ENCODE assay signal across 31 cellular contexts in the genomic region with DNA sequence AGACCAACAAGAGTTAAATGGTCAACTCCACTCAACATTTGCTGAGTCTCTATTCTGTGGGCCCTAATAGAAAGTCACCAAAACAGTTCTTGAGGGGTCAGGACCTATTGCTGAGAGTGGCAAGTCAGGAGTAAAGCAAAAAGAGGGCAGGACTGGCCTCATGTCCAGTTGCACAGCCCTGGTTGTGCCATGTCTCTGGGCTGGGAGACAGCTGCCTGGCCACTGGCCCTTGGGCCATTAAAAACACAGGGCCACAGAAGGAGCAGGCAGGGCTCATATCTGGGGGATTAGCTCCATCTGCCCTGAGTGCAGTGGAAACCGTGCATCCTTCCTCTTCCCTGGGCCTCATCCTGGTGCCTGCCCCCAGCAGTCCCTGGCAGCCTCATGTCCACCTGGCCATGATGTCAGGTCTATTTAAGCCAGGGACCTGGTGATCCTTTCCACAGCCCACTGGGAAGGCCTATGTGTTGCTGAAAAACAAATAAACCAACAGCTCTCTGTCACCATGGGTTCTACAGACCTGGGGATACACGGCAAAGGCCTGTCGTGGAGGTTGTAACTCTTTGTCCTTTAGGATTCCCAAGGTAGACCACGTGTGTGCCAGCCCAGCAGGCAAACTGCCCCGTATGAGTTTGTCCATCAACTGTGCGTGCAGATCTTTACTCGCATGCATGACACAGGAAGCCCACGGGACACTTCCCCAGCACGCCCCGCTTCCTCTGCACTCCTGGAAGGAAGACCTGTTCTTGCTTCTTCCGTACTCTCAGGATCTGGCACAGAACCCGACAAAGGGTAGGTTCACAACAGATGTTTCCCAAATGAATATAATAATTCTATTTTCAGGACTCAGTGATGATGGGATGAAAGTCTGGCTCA.
"Had no signal": no experiment of that assay in that cellular context is flagged by ENCODE, and none has a peak within 500 bp of the region (broad histone marks: within the 10 kb centered on the region; RNA-seq: fewer than 3 reads in every experiment).

No MANE protein-coding gene starts in this region.

- H3K79me2 ChIP-seq: hepatocyte had no signal

- H3K36me3 ChIP-seq: gastrocnemius medialis, neutrophil, ovary, sigmoid colon had no signal

- H3K4me3 Mint-ChIP-seq: activated naive CD4-positive, alpha-beta T cell treated with anti-CD3 and anti-CD28 coated beads, Interleukin-2, amount 50 U/mL, for 24 hours; activated naive CD8-positive, alpha-beta T cell treated with anti-CD3 and anti-CD28 coated beads, Interleukin-2, amount 50 U/mL, for 24 hours; activated T-cell treated with anti-CD3 and anti-CD28 coated beads, Interleukin-2, amount 50 U/mL, for 4 hours; activated T-helper 17 cell treated with anti-CD3 and anti-CD28 coated beads, Interleukin-2, amount 50 U/mL, for 72 hours; central memory CD8-positive, alpha-beta T cell; memory B cell; naive thymus-derived CD8-positive, alpha-beta T cell; stimulated activated memory B cell treated with anti-CD40 and anti-IgM and Interleukin-4, amounts not matched to agents 10 μg/mL and 1 μg/mL and 100 μg/mL, for 72 hours; stimulated activated naive CD8-positive, alpha-beta T cell treated with anti-CD3 and anti-CD28 coated beads, Interleukin-15, amount 100 ng/mL, for 72 hours; type B pancreatic cell had no signal

- H3K27ac Mint-ChIP-seq: activated naive CD4-positive, alpha-beta T cell treated with anti-CD3 and anti-CD28 coated beads, Interleukin-2, amount 50 U/mL, for 24 hours; activated naive CD8-positive, alpha-beta T cell treated with anti-CD3 and anti-CD28 coated beads, Interleukin-2, amount 50 U/mL, for 24 hours; activated T-helper 17 cell treated with anti-CD3 and anti-CD28 coated beads, Interleukin-2, amount 50 U/mL, for 72 hours; memory B cell; naive thymus-derived CD8-positive, alpha-beta T cell; progenitor cell of endocrine pancreas; stimulated activated memory B cell treated with anti-CD40 and anti-IgM and Interleukin-4, amounts not matched to agents 10 μg/mL and 1 μg/mL and 100 μg/mL, for 72 hours; stimulated activated naive CD8-positive, alpha-beta T cell treated with anti-CD3 and anti-CD28 coated beads, Interleukin-15, amount 100 ng/mL, for 72 hours; type B pancreatic cell had no signal

- H3K9me3 ChIP-seq: gastrocnemius medialis, neutrophil, ovary, sigmoid colon had no signal

- H3K4me3 ChIP-seq: gastrocnemius medialis, hepatocyte, ovary, sigmoid colon had no signal

- H3K4me1 Mint-ChIP-seq: activated naive CD4-positive, alpha-beta T cell treated with anti-CD3 and anti-CD28 coated beads, Interleukin-2, amount 50 U/mL, for 24 hours; central memory CD8-positive, alpha-beta T cell; memory B cell; naive thymus-derived CD8-positive, alpha-beta T cell; stimulated activated memory B cell treated with anti-CD40 and anti-IgM and Interleukin-4, amounts not matched to agents 10 μg/mL and 1 μg/mL and 100 μg/mL, for 72 hours had no signal

- ATAC-seq: activated CD4-positive, CD25-positive, alpha-beta regulatory T cell treated with anti-CD3 and anti-CD28 coated beads, Interleukin-2, amount 50 U/mL, for 24 hours; activated naive CD8-positive, alpha-beta T cell treated with anti-CD3 and anti-CD28 coated beads, Interleukin-2, amount 50 U/mL, for 24 hours; activated T-cell treated with anti-CD3 and anti-CD28 coated beads, Interleukin-2, amount 50 U/mL, for 4 hours; activated T-helper 17 cell treated with anti-CD3 and anti-CD28 coated beads, Interleukin-2, amount 50 U/mL, for 72 hours; naive thymus-derived CD8-positive, alpha-beta T cell; stimulated activated memory B cell treated with anti-CD40 and anti-IgM and Interleukin-4, amounts not matched to agents 10 μg/mL and 1 μg/mL and 100 μg/mL, for 72 hours; stimulated activated naive CD8-positive, alpha-beta T cell treated with anti-CD3 and anti-CD28 coated beads, Interleukin-15, amount 100 ng/mL, for 72 hours had no signal

- DNase-seq: activated CD4-positive, alpha-beta T cell treated with anti-CD3 and anti-CD28 coated beads for 48 hours; activated CD4-positive, alpha-beta T cell treated with anti-CD3 and anti-CD28 coated beads, Interleukin-2, amount 50 U/mL, for 48 hours; activated CD8-positive, alpha-beta memory T cell treated with anti-CD3 and anti-CD28 coated beads, Interleukin-2, amount 50 U/mL, for 48 hours; activated gamma-delta T cell treated with Interleukin-2 at 50 U/mL for 16 hours; activated naive CD8-positive, alpha-beta T cell treated with anti-CD3 and anti-CD28 coated beads, Interleukin-2, amount 50 U/mL, for 24 hours; activated T-cell treated with anti-CD3 and anti-CD28 coated beads, Interleukin-2, amount 50 U/mL, for 4 hours; effector CD8-positive, alpha-beta T cell; gastrocnemius medialis; glutamatergic neuron; islet precursor cell; midbrain; naive thymus-derived CD8-positive, alpha-beta T cell; ovary; retina; sigmoid colon; small intestine; stimulated activated CD4-positive, alpha-beta T cell treated with anti-CD3 and anti-CD28 coated beads, Interleukin-4, amount 100 ng/mL, for 4 hours; stimulated activated CD8-positive, alpha-beta memory T cell treated with anti-CD3 and anti-CD28 coated beads, Interleukin-4, amount 100 ng/mL, for 48 hours; stimulated activated naive CD8-positive, alpha-beta T cell treated with anti-CD3 and anti-CD28 coated beads, Interleukin-15, amount 100 ng/mL, for 72 hours; substantia nigra had no signal

- H3K27me3 ChIP-seq: gastrocnemius medialis, hepatocyte, ovary, sigmoid colon had no signal

- H3K4me2 ChIP-seq: hepatocyte had no signal

- H3K27ac ChIP-seq: gastrocnemius medialis, hepatocyte, neutrophil, ovary, sigmoid colon, VCaP had no signal

- H2AFZ ChIP-seq: hepatocyte had no signal

- H3K9me3 Mint-ChIP-seq: activated naive CD4-positive, alpha-beta T cell treated with anti-CD3 and anti-CD28 coated beads, Interleukin-2, amount 50 U/mL, for 24 hours; activated naive CD8-positive, alpha-beta T cell treated with anti-CD3 and anti-CD28 coated beads, Interleukin-2, amount 50 U/mL, for 24 hours; activated T-cell treated with anti-CD3 and anti-CD28 coated beads, Interleukin-2, amount 50 U/mL, for 4 hours; activated T-helper 17 cell treated with anti-CD3 and anti-CD28 coated beads, Interleukin-2, amount 50 U/mL, for 72 hours; central memory CD8-positive, alpha-beta T cell; memory B cell; naive thymus-derived CD8-positive, alpha-beta T cell; stimulated activated memory B cell treated with anti-CD40 and anti-IgM and Interleukin-4, amounts not matched to agents 10 μg/mL and 1 μg/mL and 100 μg/mL, for 72 hours; stimulated activated naive CD8-positive, alpha-beta T cell treated with anti-CD3 and anti-CD28 coated beads, Interleukin-15, amount 100 ng/mL, for 72 hours; type B pancreatic cell had no signal

- H3K36me3 Mint-ChIP-seq: activated naive CD4-positive, alpha-beta T cell treated with anti-CD3 and anti-CD28 coated beads, Interleukin-2, amount 50 U/mL, for 24 hours; memory B cell; naive thymus-derived CD8-positive, alpha-beta T cell; stimulated activated memory B cell treated with anti-CD40 and anti-IgM and Interleukin-4, amounts not matched to agents 10 μg/mL and 1 μg/mL and 100 μg/mL, for 72 hours; type B pancreatic cell had no signal
